In genomic region chr20:50633361-50633760, GRCh38 we compare ENCODE assay signal across 24 cellular contexts. TPM values are rescaled to one million over a fixed set of nuclear protein-coding genes. Genes with fewer than 3 reads are reported as not detected.
"Had no signal": no experiment of that assay in that cellular context is flagged by ENCODE, and none has a peak within 500 bp of the region (broad histone marks: within the 10 kb centered on the region; RNA-seq: fewer than 3 reads in every experiment).

No MANE protein-coding gene starts in this region.

- H3K27ac ChIP-seq: epithelial cell of prostate, esophagus muscularis mucosa, gastrocnemius medialis, left lung, lower lobe of right lung, neutrophil, psoas muscle, spleen, tibial artery, upper lobe of right lung, vagina had no signal

- H3K9me3 Mint-ChIP-seq: immature natural killer cell; memory B cell; natural killer cell treated with Interleukin-12 subunit alpha and Interleukin-12 subunit beta and Interleukin-15 and Interleukin-18, amount 100 ng/mL, for 72 hours; stimulated activated memory B cell treated with anti-CD40 and anti-IgM and Interleukin-4, amounts not matched to agents 10 μg/mL and 1 μg/mL and 100 μg/mL, for 72 hours; stimulated activated naive CD8-positive, alpha-beta T cell treated with anti-CD3 and anti-CD28 coated beads, Interleukin-15, Interleukin-2, amounts not matched to agents 100 ng/mL and 50 ng/mL, for 24 hours had no signal

- H3K4me3 Mint-ChIP-seq: immature natural killer cell; memory B cell; natural killer cell treated with Interleukin-12 subunit alpha and Interleukin-12 subunit beta and Interleukin-15 and Interleukin-18, amount 100 ng/mL, for 72 hours; stimulated activated memory B cell treated with anti-CD40 and anti-IgM and Interleukin-4, amounts not matched to agents 10 μg/mL and 1 μg/mL and 100 μg/mL, for 72 hours; stimulated activated naive CD8-positive, alpha-beta T cell treated with anti-CD3 and anti-CD28 coated beads, Interleukin-15, Interleukin-2, amounts not matched to agents 100 ng/mL and 50 ng/mL, for 24 hours had no signal

- H3K36me3 Mint-ChIP-seq: immature natural killer cell; memory B cell; natural killer cell treated with Interleukin-12 subunit alpha and Interleukin-12 subunit beta and Interleukin-15 and Interleukin-18, amount 100 ng/mL, for 72 hours; stimulated activated memory B cell treated with anti-CD40 and anti-IgM and Interleukin-4, amounts not matched to agents 10 μg/mL and 1 μg/mL and 100 μg/mL, for 72 hours had no signal

- H3K27ac Mint-ChIP-seq: immature natural killer cell; memory B cell; natural killer cell treated with Interleukin-12 subunit alpha and Interleukin-12 subunit beta and Interleukin-15 and Interleukin-18, amount 100 ng/mL, for 72 hours; stimulated activated memory B cell treated with anti-CD40 and anti-IgM and Interleukin-4, amounts not matched to agents 10 μg/mL and 1 μg/mL and 100 μg/mL, for 72 hours; stimulated activated naive CD8-positive, alpha-beta T cell treated with anti-CD3 and anti-CD28 coated beads, Interleukin-15, Interleukin-2, amounts not matched to agents 100 ng/mL and 50 ng/mL, for 24 hours had no signal

- DNase-seq: effector memory CD4-positive, alpha-beta T cell; gastrocnemius medialis; immature natural killer cell; left lung; lower lobe of right lung; midbrain; psoas muscle; retina; spleen; stimulated activated CD4-positive, alpha-beta T cell treated with anti-CD3 and anti-CD28 coated beads, Interleukin-15, amount 100 ng/mL, for 24 hours; stimulated activated CD4-positive, alpha-beta T cell treated with anti-CD3 and anti-CD28 coated beads, Interleukin-1b, Interleukin-23, amount 100 ng/mL, for 48 hours; stimulated activated CD4-positive, alpha-beta T cell treated with anti-CD3 and anti-CD28 coated beads, Interleukin-4, amount 100 ng/mL, for 24 hours; tibial artery; upper lobe of right lung had no signal

- ATAC-seq: gastrocnemius medialis; left lung; lower lobe of right lung; natural killer cell treated with Interleukin-12 subunit alpha and Interleukin-12 subunit beta and Interleukin-15 and Interleukin-18, amount 100 ng/mL, for 72 hours; psoas muscle; sciatic nerve; stimulated activated memory B cell treated with anti-CD40 and anti-IgM and Interleukin-4, amounts not matched to agents 10 μg/mL and 1 μg/mL and 100 μg/mL, for 72 hours; upper lobe of right lung had no signal

- H3K4me3 ChIP-seq: esophagus muscularis mucosa, gastrocnemius medialis, left lung, lower lobe of right lung, psoas muscle, spleen, tibial artery, upper lobe of right lung, vagina had no signal

- H3K9me3 ChIP-seq: esophagus muscularis mucosa, gastrocnemius medialis, left lung, lower lobe of right lung, neutrophil, psoas muscle, spleen, tibial artery, upper lobe of right lung, vagina had no signal

- H3K27me3 ChIP-seq: esophagus muscularis mucosa, gastrocnemius medialis, left lung, neutrophil, tibial artery, upper lobe of right lung, vagina had no signal

- H3K4me1 Mint-ChIP-seq: immature natural killer cell had no signal

- H3K36me3 ChIP-seq: esophagus muscularis mucosa, gastrocnemius medialis, left lung, lower lobe of right lung, neutrophil, spleen, tibial artery, upper lobe of right lung, vagina had no signal

- H3K27me3 Mint-ChIP-seq: stimulated activated naive CD8-positive, alpha-beta T cell treated with anti-CD3 and anti-CD28 coated beads, Interleukin-15, Interleukin-2, amounts not matched to agents 100 ng/mL and 50 ng/mL, for 24 hours had no signal

- FAIRE-seq: keratinocyte had no signal

RNA-seq across cellular contexts. Expression of gene RIPOR3, which starts 58.0 kb away (rescaled TPM):
- total RNA-seq: natural killer cell treated with Interleukin-12 subunit alpha and Interleukin-12 subunit beta and Interleukin-15 and Interleukin-18, amount 100 ng/mL, for 72 hours had no signal
